ENCODE assay signal across 1 cellular context in the genomic region with DNA sequence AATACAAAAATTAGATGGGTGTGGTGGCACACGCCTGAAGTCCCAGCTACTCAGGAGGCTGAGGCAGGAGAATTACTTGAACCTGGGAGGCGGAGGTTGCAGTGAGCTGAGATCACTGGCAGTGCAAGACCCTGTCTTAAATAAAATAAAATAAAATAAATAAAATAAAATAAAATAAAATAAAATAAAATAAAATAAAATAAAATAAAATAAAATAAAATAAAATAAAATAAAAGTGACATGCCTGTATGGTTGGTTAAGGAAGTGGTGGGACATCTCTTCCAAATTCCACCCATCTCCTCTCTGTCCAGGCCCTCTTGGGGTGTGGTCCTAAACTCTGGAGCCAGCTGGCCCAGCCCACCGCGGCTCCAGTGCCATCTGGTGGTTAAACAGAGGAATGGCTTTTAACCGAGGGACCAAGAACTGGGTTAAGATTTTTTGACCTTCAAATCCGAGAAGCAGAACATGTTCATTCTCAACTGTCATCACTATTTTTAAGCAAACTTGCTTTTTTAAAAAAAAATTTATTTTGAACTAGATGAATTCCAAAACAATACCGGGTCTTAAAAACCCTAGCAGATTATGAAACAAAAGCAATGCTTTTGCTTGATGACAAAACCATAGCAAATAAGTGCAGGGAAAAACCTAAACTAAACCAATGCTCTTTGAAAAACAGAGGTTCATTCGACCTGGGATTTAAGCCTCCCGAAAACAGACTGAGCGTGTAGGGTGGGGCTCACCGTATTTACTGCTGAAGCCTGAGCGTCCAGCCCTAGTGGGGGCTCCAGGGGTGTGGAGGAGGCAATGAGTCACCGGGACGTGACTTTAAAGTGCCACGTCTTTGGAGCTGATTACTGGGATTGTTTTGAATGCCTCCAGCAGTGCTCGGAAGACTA.
TF ChIP-seq lines count a peak whose summit lies in the region.

No MANE protein-coding gene starts in this region.

TF ChIP-seq in K562, 482 proteins besides CTCF, POLR2A, EP300 and RAD21 (continued from another document and continues in another):
- TF ChIP-seq, protein P1, sequence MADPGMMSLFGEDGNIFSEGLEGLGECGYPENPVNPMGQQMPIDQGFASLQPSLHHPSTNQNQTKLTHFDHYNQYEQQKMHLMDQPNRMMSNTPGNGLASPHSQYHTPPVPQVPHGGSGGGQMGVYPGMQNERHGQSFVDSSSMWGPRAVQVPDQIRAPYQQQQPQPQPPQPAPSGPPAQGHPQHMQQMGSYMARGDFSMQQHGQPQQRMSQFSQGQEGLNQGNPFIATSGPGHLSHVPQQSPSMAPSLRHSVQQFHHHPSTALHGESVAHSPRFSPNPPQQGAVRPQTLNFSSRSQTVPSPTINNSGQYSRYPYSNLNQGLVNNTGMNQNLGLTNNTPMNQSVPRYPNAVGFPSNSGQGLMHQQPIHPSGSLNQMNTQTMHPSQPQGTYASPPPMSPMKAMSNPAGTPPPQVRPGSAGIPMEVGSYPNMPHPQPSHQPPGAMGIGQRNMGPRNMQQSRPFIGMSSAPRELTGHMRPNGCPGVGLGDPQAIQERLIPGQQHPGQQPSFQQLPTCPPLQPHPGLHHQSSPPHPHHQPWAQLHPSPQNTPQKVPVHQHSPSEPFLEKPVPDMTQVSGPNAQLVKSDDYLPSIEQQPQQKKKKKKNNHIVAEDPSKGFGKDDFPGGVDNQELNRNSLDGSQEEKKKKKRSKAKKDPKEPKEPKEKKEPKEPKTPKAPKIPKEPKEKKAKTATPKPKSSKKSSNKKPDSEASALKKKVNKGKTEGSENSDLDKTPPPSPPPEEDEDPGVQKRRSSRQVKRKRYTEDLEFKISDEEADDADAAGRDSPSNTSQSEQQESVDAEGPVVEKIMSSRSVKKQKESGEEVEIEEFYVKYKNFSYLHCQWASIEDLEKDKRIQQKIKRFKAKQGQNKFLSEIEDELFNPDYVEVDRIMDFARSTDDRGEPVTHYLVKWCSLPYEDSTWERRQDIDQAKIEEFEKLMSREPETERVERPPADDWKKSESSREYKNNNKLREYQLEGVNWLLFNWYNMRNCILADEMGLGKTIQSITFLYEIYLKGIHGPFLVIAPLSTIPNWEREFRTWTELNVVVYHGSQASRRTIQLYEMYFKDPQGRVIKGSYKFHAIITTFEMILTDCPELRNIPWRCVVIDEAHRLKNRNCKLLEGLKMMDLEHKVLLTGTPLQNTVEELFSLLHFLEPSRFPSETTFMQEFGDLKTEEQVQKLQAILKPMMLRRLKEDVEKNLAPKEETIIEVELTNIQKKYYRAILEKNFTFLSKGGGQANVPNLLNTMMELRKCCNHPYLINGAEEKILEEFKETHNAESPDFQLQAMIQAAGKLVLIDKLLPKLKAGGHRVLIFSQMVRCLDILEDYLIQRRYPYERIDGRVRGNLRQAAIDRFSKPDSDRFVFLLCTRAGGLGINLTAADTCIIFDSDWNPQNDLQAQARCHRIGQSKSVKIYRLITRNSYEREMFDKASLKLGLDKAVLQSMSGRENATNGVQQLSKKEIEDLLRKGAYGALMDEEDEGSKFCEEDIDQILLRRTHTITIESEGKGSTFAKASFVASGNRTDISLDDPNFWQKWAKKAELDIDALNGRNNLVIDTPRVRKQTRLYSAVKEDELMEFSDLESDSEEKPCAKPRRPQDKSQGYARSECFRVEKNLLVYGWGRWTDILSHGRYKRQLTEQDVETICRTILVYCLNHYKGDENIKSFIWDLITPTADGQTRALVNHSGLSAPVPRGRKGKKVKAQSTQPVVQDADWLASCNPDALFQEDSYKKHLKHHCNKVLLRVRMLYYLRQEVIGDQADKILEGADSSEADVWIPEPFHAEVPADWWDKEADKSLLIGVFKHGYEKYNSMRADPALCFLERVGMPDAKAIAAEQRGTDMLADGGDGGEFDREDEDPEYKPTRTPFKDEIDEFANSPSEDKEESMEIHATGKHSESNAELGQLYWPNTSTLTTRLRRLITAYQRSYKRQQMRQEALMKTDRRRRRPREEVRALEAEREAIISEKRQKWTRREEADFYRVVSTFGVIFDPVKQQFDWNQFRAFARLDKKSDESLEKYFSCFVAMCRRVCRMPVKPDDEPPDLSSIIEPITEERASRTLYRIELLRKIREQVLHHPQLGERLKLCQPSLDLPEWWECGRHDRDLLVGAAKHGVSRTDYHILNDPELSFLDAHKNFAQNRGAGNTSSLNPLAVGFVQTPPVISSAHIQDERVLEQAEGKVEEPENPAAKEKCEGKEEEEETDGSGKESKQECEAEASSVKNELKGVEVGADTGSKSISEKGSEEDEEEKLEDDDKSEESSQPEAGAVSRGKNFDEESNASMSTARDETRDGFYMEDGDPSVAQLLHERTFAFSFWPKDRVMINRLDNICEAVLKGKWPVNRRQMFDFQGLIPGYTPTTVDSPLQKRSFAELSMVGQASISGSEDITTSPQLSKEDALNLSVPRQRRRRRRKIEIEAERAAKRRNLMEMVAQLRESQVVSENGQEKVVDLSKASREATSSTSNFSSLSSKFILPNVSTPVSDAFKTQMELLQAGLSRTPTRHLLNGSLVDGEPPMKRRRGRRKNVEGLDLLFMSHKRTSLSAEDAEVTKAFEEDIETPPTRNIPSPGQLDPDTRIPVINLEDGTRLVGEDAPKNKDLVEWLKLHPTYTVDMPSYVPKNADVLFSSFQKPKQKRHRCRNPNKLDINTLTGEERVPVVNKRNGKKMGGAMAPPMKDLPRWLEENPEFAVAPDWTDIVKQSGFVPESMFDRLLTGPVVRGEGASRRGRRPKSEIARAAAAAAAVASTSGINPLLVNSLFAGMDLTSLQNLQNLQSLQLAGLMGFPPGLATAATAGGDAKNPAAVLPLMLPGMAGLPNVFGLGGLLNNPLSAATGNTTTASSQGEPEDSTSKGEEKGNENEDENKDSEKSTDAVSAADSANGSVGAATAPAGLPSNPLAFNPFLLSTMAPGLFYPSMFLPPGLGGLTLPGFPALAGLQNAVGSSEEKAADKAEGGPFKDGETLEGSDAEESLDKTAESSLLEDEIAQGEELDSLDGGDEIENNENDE (IDR thresholded peaks at IDR 0.05; ENCODE audit: low read depth, low read length) = peak; percentile 61
- TF ChIP-seq XRCC5 (IDR thresholded peaks at IDR 0.05; ENCODE audit: low read depth, low read length) (peak; percentile 53; the same call in 1 of the 2 replicates), STAT5A (IDR thresholded peaks at IDR 0.05; ENCODE audit: borderline replicate concordance, low read length) (0 out of 2 replicates have a peak, but pooled peaks have one; percentile 12), PHB (CRISPR knock-in tag; IDR thresholded peaks at IDR 0.05) (no peak), RB1 (IDR thresholded peaks at IDR 0.05; ENCODE audit: low read depth) (peak; percentile 83), NFIC (IDR thresholded peaks at IDR 0.05) (no peak), RCOR1 (IDR thresholded peaks at IDR 0.05; ENCODE audit: borderline replicate concordance in 1 of 2, low read depth in 2 of 2, low read length in 2 of 2) (peak in 1 of 2 experiments; percentile 74; a peak in 2 of 4 replicates), JUND (IDR thresholded peaks at IDR 0.05; ENCODE audit: borderline replicate concordance, low read depth, low read length) (peak; percentile 95), JUND (tag; IDR thresholded peaks at IDR 0.05; ENCODE audit: borderline replicate concordance, low read depth, low read length) (peak; percentile 80; the same call in 2 of the 3 replicates), MAZ (CRISPR knock-in tag; conservative IDR thresholded peaks at IDR 0.05 in 1 of 2, IDR thresholded peaks at IDR 0.05 in 1 of 2) (peak in 1 of 2 experiments; percentile 59; a peak in 2 of 4 replicates), CREM (IDR thresholded peaks at IDR 0.05; ENCODE audit: low read depth) (peak; percentile 52), MAFG (tag; conservative IDR thresholded peaks at IDR 0.05) (0 out of 2 replicates have a peak, but pooled peaks have one; percentile 14), SMC3 (conservative IDR thresholded peaks at IDR 0.05; ENCODE audit: insufficient read depth, low read depth, low read length) (peak; percentile 82), KDM5B (IDR thresholded peaks at IDR 0.05; ENCODE audit: insufficient replicate concordance, low read depth, low read length) (no peak), ZBTB17 (CRISPR knock-in tag; IDR thresholded peaks at IDR 0.05) (no peak), EP400 (IDR thresholded peaks at IDR 0.05) (peak; percentile 75), TCF3 (CRISPR knock-in tag; IDR thresholded peaks at IDR 0.05) (0 out of 2 replicates have a peak, but pooled peaks have one; percentile 29)
- TF ChIP-seq, protein P2, sequence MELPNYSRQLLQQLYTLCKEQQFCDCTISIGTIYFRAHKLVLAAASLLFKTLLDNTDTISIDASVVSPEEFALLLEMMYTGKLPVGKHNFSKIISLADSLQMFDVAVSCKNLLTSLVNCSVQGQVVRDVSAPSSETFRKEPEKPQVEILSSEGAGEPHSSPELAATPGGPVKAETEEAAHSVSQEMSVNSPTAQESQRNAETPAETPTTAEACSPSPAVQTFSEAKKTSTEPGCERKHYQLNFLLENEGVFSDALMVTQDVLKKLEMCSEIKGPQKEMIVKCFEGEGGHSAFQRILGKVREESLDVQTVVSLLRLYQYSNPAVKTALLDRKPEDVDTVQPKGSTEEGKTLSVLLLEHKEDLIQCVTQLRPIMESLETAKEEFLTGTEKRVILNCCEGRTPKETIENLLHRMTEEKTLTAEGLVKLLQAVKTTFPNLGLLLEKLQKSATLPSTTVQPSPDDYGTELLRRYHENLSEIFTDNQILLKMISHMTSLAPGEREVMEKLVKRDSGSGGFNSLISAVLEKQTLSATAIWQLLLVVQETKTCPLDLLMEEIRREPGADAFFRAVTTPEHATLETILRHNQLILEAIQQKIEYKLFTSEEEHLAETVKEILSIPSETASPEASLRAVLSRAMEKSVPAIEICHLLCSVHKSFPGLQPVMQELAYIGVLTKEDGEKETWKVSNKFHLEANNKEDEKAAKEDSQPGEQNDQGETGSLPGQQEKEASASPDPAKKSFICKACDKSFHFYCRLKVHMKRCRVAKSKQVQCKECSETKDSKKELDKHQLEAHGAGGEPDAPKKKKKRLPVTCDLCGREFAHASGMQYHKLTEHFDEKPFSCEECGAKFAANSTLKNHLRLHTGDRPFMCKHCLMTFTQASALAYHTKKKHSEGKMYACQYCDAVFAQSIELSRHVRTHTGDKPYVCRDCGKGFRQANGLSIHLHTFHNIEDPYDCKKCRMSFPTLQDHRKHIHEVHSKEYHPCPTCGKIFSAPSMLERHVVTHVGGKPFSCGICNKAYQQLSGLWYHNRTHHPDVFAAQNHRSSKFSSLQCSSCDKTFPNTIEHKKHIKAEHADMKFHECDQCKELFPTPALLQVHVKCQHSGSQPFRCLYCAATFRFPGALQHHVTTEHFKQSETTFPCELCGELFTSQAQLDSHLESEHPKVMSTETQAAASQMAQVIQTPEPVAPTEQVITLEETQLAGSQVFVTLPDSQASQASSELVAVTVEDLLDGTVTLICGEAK (IDR thresholded peaks at IDR 0.05) = no peak
- TF ChIP-seq, protein P2 (CRISPR knock-in tag; IDR thresholded peaks at IDR 0.05) = no peak
- TF ChIP-seq, protein P3, sequence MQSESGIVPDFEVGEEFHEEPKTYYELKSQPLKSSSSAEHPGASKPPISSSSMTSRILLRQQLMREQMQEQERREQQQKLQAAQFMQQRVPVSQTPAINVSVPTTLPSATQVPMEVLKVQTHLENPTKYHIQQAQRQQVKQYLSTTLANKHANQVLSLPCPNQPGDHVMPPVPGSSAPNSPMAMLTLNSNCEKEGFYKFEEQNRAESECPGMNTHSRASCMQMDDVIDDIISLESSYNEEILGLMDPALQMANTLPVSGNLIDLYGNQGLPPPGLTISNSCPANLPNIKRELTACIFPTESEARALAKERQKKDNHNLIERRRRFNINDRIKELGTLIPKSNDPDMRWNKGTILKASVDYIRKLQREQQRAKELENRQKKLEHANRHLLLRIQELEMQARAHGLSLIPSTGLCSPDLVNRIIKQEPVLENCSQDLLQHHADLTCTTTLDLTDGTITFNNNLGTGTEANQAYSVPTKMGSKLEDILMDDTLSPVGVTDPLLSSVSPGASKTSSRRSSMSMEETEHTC (IDR thresholded peaks at IDR 0.05) = peak; percentile 29; the same call in 1 of the 2 replicates
- TF ChIP-seq, protein P4, sequence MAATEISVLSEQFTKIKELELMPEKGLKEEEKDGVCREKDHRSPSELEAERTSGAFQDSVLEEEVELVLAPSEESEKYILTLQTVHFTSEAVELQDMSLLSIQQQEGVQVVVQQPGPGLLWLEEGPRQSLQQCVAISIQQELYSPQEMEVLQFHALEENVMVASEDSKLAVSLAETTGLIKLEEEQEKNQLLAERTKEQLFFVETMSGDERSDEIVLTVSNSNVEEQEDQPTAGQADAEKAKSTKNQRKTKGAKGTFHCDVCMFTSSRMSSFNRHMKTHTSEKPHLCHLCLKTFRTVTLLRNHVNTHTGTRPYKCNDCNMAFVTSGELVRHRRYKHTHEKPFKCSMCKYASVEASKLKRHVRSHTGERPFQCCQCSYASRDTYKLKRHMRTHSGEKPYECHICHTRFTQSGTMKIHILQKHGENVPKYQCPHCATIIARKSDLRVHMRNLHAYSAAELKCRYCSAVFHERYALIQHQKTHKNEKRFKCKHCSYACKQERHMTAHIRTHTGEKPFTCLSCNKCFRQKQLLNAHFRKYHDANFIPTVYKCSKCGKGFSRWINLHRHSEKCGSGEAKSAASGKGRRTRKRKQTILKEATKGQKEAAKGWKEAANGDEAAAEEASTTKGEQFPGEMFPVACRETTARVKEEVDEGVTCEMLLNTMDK (IDR thresholded peaks at IDR 0.05; ENCODE audit: borderline replicate concordance, insufficient read depth, low read depth, low read length, poor library complexity, severe bottlenecking) = no peak
- TF ChIP-seq, protein P5, sequence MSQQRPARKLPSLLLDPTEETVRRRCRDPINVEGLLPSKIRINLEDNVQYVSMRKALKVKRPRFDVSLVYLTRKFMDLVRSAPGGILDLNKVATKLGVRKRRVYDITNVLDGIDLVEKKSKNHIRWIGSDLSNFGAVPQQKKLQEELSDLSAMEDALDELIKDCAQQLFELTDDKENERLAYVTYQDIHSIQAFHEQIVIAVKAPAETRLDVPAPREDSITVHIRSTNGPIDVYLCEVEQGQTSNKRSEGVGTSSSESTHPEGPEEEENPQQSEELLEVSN (IDR thresholded peaks at IDR 0.05; ENCODE audit: borderline replicate concordance in 1 of 2, extremely low read depth in 1 of 2, insufficient read depth in 1 of 2, insufficient read length in 1 of 2, low read depth in 1 of 2, low read length in 1 of 2, poor library complexity in 1 of 2, severe bottlenecking in 1 of 2) = no peak
